In the genomic region with DNA sequence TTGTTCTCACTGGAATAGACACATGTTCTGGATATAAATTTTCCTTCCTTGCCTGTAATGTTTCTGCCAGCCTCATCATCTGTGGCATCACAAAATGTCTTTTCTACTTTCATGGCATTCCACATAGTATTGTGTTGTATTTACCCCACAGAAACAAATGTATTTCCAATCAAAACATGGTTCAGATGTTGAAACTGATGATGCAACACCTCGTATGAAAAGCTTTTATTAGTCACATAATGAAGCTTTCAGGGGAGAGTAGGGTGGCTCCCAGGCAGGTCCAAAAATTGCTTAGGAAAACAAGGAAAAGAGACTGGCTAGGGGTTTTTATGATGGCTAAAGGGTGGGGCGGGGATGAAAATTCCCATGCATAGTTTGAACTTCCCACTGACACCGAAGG, we compare ENCODE assay signal across 22 cellular contexts.
"Had no signal": no experiment of that assay in that cellular context is flagged by ENCODE, and none has a peak within 500 bp of the region (broad histone marks: within the 10 kb centered on the region; RNA-seq: fewer than 3 reads in every experiment).

No MANE protein-coding gene starts in this region.

- ATAC-seq: activated CD4-positive, alpha-beta T cell treated with anti-CD3 and anti-CD28 coated beads for 36 hours; left lung; naive thymus-derived CD4-positive, alpha-beta T cell; T-helper 17 cell had no signal

- H3K79me2 ChIP-seq: hepatocyte had no signal

- H3K36me3 ChIP-seq: cardiac muscle cell, left lung, thyroid gland had no signal

- H3K4me2 ChIP-seq: hepatocyte had no signal

- H3K27me3 ChIP-seq: cardiac muscle cell, hepatocyte, left lung, thyroid gland had no signal

- H3K4me1 ChIP-seq: foreskin keratinocyte, left lung, thyroid gland had no signal

- H3K4me3 ChIP-seq: cardiac muscle cell, hepatocyte, left lung, lung, thyroid gland had no signal

- H2AFZ ChIP-seq: hepatocyte had no signal

- H3K9me3 ChIP-seq: left lung, thyroid gland had no signal

- DNase-seq: activated B cell treated with CpG ODN at 0.5 μM for 24 hours; activated CD4-positive, alpha-beta T cell treated with anti-CD3 and anti-CD28 coated beads for 36 hours; activated CD4-positive, alpha-beta T cell treated with anti-CD3 and anti-CD28 coated beads, Interleukin-2, amount 50 U/mL, for 4 hours; activated CD8-positive, alpha-beta memory T cell treated with anti-CD3 and anti-CD28 coated beads for 24 hours; activated CD8-positive, alpha-beta memory T cell treated with anti-CD3 and anti-CD28 coated beads, Interleukin-2, amount 50 U/mL, for 4 hours; activated naive CD4-positive, alpha-beta T cell; activated T-cell treated with anti-CD3 and anti-CD28 coated beads, Interleukin-2, amount 50 U/mL, for 24 hours; amniotic stem cell; immature natural killer cell; kidney glomerular epithelial cell; left lung; naive thymus-derived CD4-positive, alpha-beta T cell; occipital lobe; stimulated activated CD4-positive, alpha-beta T cell treated with anti-CD3 and anti-CD28 coated beads, Interleukin-4, amount 100 ng/mL, for 4 hours; substantia nigra; SW 1271; T-helper 17 cell; thyroid gland had no signal

- H3K27ac ChIP-seq: cardiac muscle cell, foreskin keratinocyte, hepatocyte, left lung, thyroid gland had no signal
